ENCODE assay signal across 27 cellular contexts in genomic region chr6:63022631-63023030, GRCh38.
"Had no signal": no experiment of that assay in that cellular context is flagged by ENCODE, and none has a peak within 500 bp of the region (broad histone marks: within the 10 kb centered on the region; RNA-seq: fewer than 3 reads in every experiment).

No MANE protein-coding gene starts in this region.

- H3K4me3 ChIP-seq: pancreas, psoas muscle, skin epidermis, smooth muscle cell, spleen, suprapubic skin, testis, tibial artery, transverse colon, upper lobe of right lung, uterus had no signal

- H3K4me2 ChIP-seq: smooth muscle cell had no signal

- H3K36me3 ChIP-seq: neutrophil, pancreas, spleen, suprapubic skin, tibial artery, transverse colon, upper lobe of right lung, uterus had no signal

- DNase-seq: naive thymus-derived CD4-positive, alpha-beta T cell; natural killer cell; nucleus accumbens; pancreas; psoas muscle; right cardiac atrium; spleen; stimulated activated CD4-positive, alpha-beta T cell treated with anti-CD3 and anti-CD28 coated beads, Interleukin-12 subunit alpha, Interleukin-12 subunit beta, amount 100 ng/mL, for 4 hours; stimulated activated CD4-positive, alpha-beta T cell treated with anti-CD3 and anti-CD28 coated beads, Interleukin-1b, Interleukin-23, amount 100 ng/mL, for 48 hours; stimulated activated CD4-positive, alpha-beta T cell treated with anti-CD3 and anti-CD28 coated beads, Interleukin-4, amount 100 ng/mL, for 1 hour; stimulated activated CD4-positive, alpha-beta T cell treated with anti-CD3 and anti-CD28 coated beads, Interleukin-4, amount 100 ng/mL, for 4 hours; stimulated activated CD8-positive, alpha-beta memory T cell treated with anti-CD3 and anti-CD28 coated beads, Interleukin-4, amount 100 ng/mL, for 48 hours; stimulated activated naive CD4-positive, alpha-beta T cell; stimulated activated naive CD8-positive, alpha-beta T cell treated with anti-CD3 and anti-CD28 coated beads, Interleukin-15, amount 100 ng/mL, for 72 hours; stimulated activated naive CD8-positive, alpha-beta T cell treated with anti-CD3 and anti-CD28 coated beads, Interleukin-15, Interleukin-2, amounts not matched to agents 100 U/mL and 50 U/mL, for 24 hours; substantia nigra; testis; tibial artery; transverse colon; upper lobe of right lung; uterus had no signal

- H3K9me3 ChIP-seq: neutrophil, pancreas, psoas muscle, spleen, suprapubic skin, testis, tibial artery, transverse colon, upper lobe of right lung, uterus had no signal

- H3K27me3 ChIP-seq: neutrophil, pancreas, spleen, suprapubic skin, testis, tibial artery, transverse colon, upper lobe of right lung, uterus had no signal

- H3K27ac ChIP-seq: neutrophil, pancreas, psoas muscle, skin epidermis, spleen, suprapubic skin, testis, tibial artery, transverse colon, upper lobe of right lung, uterus had no signal

- ATAC-seq: naive thymus-derived CD4-positive, alpha-beta T cell; natural killer cell; pancreas; psoas muscle; right cardiac atrium; sciatic nerve; stimulated activated memory B cell treated with anti-CD40 and anti-IgM and Interleukin-4, amounts not matched to agents 10 μg/mL and 1 μg/mL and 100 μg/mL, for 72 hours; stimulated activated naive CD8-positive, alpha-beta T cell treated with anti-CD3 and anti-CD28 coated beads, Interleukin-15, amount 100 ng/mL, for 72 hours; stimulated activated naive CD8-positive, alpha-beta T cell treated with anti-CD3 and anti-CD28 coated beads, Interleukin-15, Interleukin-2, amounts not matched to agents 100 U/mL and 50 U/mL, for 24 hours; upper lobe of right lung had no signal

- FAIRE-seq: pancreas had no signal

- H3K4me1 ChIP-seq: pancreas, psoas muscle, spleen, suprapubic skin, testis, tibial artery, transverse colon, upper lobe of right lung, uterus had no signal
